Comparison of ENCODE assay signal across 10 cellular contexts in the genomic region with DNA sequence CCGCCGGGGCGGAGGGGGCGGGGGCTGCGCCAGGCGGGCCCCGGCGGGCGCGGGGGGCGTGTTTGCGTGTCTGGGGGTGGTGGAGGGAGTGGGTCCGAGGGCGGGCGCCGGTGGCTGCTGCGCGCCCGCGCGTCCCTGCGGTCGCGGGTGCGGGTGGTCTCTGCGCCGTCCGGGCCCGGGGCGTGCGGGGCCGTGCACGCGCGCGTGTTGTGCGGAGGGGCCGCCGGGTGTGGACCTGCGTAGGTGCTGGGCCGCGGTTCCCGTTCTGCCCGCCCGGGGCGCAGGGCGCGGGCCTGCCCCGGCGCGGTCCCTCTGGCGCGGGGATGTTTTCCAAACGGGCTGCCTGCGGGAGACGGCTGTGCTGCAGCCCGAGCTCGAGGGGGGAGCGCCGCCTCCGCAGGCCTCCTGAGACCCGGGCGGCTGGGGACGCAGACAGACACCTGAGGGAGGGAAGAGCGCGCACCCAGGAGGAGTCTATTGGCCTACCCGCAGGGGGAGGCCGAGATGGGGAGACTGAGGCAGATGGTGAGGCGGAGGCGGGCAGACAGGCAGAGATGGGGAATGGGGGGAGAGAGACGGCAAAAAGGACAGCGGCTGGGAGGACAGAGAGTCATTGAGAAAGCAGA. TPM values are rescaled to one million over a fixed set of nuclear protein-coding genes. Genes with fewer than 3 reads are reported as not detected.
A peak's percentile ranks its signal among the peaks of the same experiment; 100 is the strongest.
DNase-seq lines count a peak whose midpoint lies in the region; ATAC-seq and TF ChIP-seq lines count a peak whose summit lies in the region.
"Had no signal": no experiment of that assay in that cellular context is flagged by ENCODE, and none has a peak within 500 bp of the region (broad histone marks: within the 10 kb centered on the region; RNA-seq: fewer than 3 reads in every experiment).

No MANE protein-coding gene starts in this region.

- H3K4me1 ChIP-seq in Peyer's patch (peaks cover 3 to 17% (median 6%) of the 10 kb centered on the region in 4 donors), mesenchymal stem cell (ENCODE audit: control insufficient read depth, insufficient read depth, low read depth, low read length) (peaks cover 14% of the 10 kb centered on the region), thyroid gland (peaks cover 4 to 9% of the 10 kb centered on the region in 2 donors)

- peaks cover 46% of the 10 kb centered on the region for H3K4me1 Mint-ChIP-seq in dendritic cell treated with granulocyte-macrophage colony-stimulating factor and Interleukin-4, amounts not matched to agents 40 ng/mL and 50 ng/mL, for 4 days (ENCODE audit: low read depth)

- ATAC-seq in HG02798 (IDR thresholded peaks at IDR 0.05; ENCODE audit: poor library complexity, unreplicated experiment) = peak; percentile 29

- H3K4me3 ChIP-seq in Peyer's patch (peak overlapping the region; percentile 44 to 97 (median 80)), mesenchymal stem cell (ENCODE audit: insufficient read depth in 1 of 2, low read depth in 1 of 2, low read length in 2 of 2) (peak overlapping the region; percentile 89 to 90), thyroid gland (replicated peaks in 1 of 3) (peak overlapping the region; percentile 41 to 53 (median 44))

- H3K27me3 ChIP-seq in Peyer's patch (no peaks in the 10 kb centered on the region), mesenchymal stem cell (ENCODE audit: control insufficient read depth in 1 of 2, insufficient read depth in 1 of 2, low read length in 2 of 2) (no peaks in the 10 kb centered on the region), thyroid gland (no peaks in the 10 kb centered on the region)

- no peak overlapping the region for H2BK5ac ChIP-seq in mesenchymal stem cell (ENCODE audit: low read depth, low read length, poor library complexity, severe bottlenecking)

- no peaks in the 10 kb centered on the region for H3K27me3 Mint-ChIP-seq in dendritic cell treated with granulocyte-macrophage colony-stimulating factor and Interleukin-4, amounts not matched to agents 40 ng/mL and 50 ng/mL, for 4 days

- in situ Hi-C loops in ACHN (cut with HindIII; ENCODE audit: low pct_ligation_motif_present, low pct_unique_long_range_greater_than_20kb, low sequenced_read_pairs) = no loop called here

- peak overlapping the region; percentile 84 for H3K4me3 Mint-ChIP-seq in dendritic cell treated with granulocyte-macrophage colony-stimulating factor and Interleukin-4, amounts not matched to agents 40 ng/mL and 50 ng/mL, for 4 days

- H3K18ac ChIP-seq in mesenchymal stem cell (ENCODE audit: low read depth in 1 of 2, low read length in 2 of 2) = peak overlapping the region; percentile 55 to 74

- no peak overlapping the region for H2BK120ac ChIP-seq in mesenchymal stem cell (ENCODE audit: low read depth, low read length)

- peak overlapping the region; percentile 63 to 89 (median 81) for H3K27ac ChIP-seq in Peyer's patch
- no peak overlapping the region for H3K27ac ChIP-seq in mesenchymal stem cell (ENCODE audit: low read length, poor library complexity, severe bottlenecking)
- H3K27ac ChIP-seq in thyroid gland = no peak overlapping the region

- H3K36me3 ChIP-seq in Peyer's patch (peaks cover 0 to 2% (median 0%) of the 10 kb centered on the region in 3 donors), mesenchymal stem cell (ENCODE audit: control insufficient read depth in 1 of 2, insufficient read depth in 2 of 2, low read depth in 1 of 2, low read length in 2 of 2) (peaks cover 5 to 18% of the 10 kb centered on the region in 2 experiments), thyroid gland (no peaks in the 10 kb centered on the region)

- H3K4ac ChIP-seq in mesenchymal stem cell (ENCODE audit: low read depth in 1 of 2, low read length in 2 of 2) = peak overlapping the region; percentile 25 to 30

- no peaks in the 10 kb centered on the region for H3K9me3 Mint-ChIP-seq in dendritic cell treated with granulocyte-macrophage colony-stimulating factor and Interleukin-4, amounts not matched to agents 40 ng/mL and 50 ng/mL, for 4 days

- H3K36me3 Mint-ChIP-seq in dendritic cell treated with granulocyte-macrophage colony-stimulating factor and Interleukin-4, amounts not matched to agents 40 ng/mL and 50 ng/mL, for 4 days (ENCODE audit: low read depth) = peaks cover 27% of the 10 kb centered on the region

- H4K8ac ChIP-seq in mesenchymal stem cell (ENCODE audit: low read length) = peak overlapping the region; percentile 72

- peak overlapping the region; percentile 88 for H3K27ac Mint-ChIP-seq in dendritic cell treated with granulocyte-macrophage colony-stimulating factor and Interleukin-4, amounts not matched to agents 40 ng/mL and 50 ng/mL, for 4 days

- peak overlapping the region; percentile 49 for H2AFZ ChIP-seq in mesenchymal stem cell (ENCODE audit: low read depth, low read length)

- intact Hi-C loops in dendritic cell treated with granulocyte-macrophage colony-stimulating factor and Interleukin-4, amounts not matched to agents 40 ng/mL and 50 ng/mL, for 4 days (cut with micrococcal nuclease) = no loop called here
- intact Hi-C loops in thyroid gland (cut with DNase I) = no loop called here

- H3K4me2 ChIP-seq in mesenchymal stem cell (ENCODE audit: low read length, poor library complexity, severe bottlenecking) = peak overlapping the region; percentile 81

- TF ChIP-seq CTCF in GM12872 (IDR thresholded peaks at IDR 0.05; ENCODE audit: insufficient read depth, low read depth, low read length) (peak; percentile 33; the same call in 2 of the 3 replicates), Peyer's patch (IDR thresholded peaks at IDR 0.05) (peak; percentile 35 to 58 (median 52)), thyroid gland (IDR thresholded peaks at IDR 0.05) (peak in 5 of 6 experiments; percentile 13 to 46 (median 45))

- H3K23ac ChIP-seq in mesenchymal stem cell (ENCODE audit: low read length in 2 of 2) = peak overlapping the region in 1 of 2 experiments; percentile 65

- TF ChIP-seq POLR2A in Peyer's patch (IDR thresholded peaks at IDR 0.05) (no peak), thyroid gland (IDR thresholded peaks at IDR 0.05) (no peak)

- H2BK12ac ChIP-seq in mesenchymal stem cell (ENCODE audit: low read length in 2 of 2) = no peak overlapping the region

- no peak overlapping the region for H2AK5ac ChIP-seq in mesenchymal stem cell (ENCODE audit: low read length, severe bottlenecking)

- H4K91ac ChIP-seq in mesenchymal stem cell (ENCODE audit: low read length) = no peak overlapping the region

- H2BK15ac ChIP-seq in mesenchymal stem cell (ENCODE audit: low read depth, poor library complexity, severe bottlenecking) = peak overlapping the region; percentile 85

- peak overlapping the region in 1 of 2 experiments; percentile 30 for H3K14ac ChIP-seq in mesenchymal stem cell (ENCODE audit: low read length in 2 of 2)

- H3K9me3 ChIP-seq in Peyer's patch = no peaks in the 10 kb centered on the region
- no peaks in the 10 kb centered on the region for H3K9me3 ChIP-seq in mesenchymal stem cell (ENCODE audit: control insufficient read depth, low read length)
- H3K9me3 ChIP-seq in thyroid gland = no peaks in the 10 kb centered on the region

- DNase-seq in ACHN (peak; percentile 37), Peyer's patch (peak; percentile 38 to 67 (median 57)), mesenchymal stem cell (peak; percentile 60), thyroid gland (peak; percentile 27 to 41), inferior parietal cortex (ENCODE audit: extremely low spot score) (no peak)

- 3% methylated on average over 40 of the region's 72 CpGs for WGBS in mesenchymal stem cell
- 5% methylated on average over 15 to 19 of the region's 72 CpGs for WGBS in thyroid gland, 2 donors

- H3K79me1 ChIP-seq in mesenchymal stem cell (replicated peaks; ENCODE audit: low read length, poor library complexity, severe bottlenecking) = peaks cover 6% of the 10 kb centered on the region

- peak overlapping the region; percentile 88 for H3K9ac ChIP-seq in mesenchymal stem cell (ENCODE audit: low read length)

RNA-seq across cellular contexts. Expression of gene PELI3, which starts 0.4 kb away (rescaled TPM):
- total RNA-seq in Peyer's patch (10 to 100 TPM in 2 of 4 donors, 1 to 10 TPM in 2; 5.6 to 11.6 (median 10.0) TPM), thyroid gland (10 to 100 TPM; 11.4 to 21.8 (median 14.7) TPM)
- 5.8 TPM for polyA plus RNA-seq in mesenchymal stem cell (2013, experiment 1 of 2)
- polyA plus RNA-seq in mesenchymal stem cell (2013, experiment 2 of 2) = 5.3 TPM

RNA-seq across cellular contexts. Expression of gene DPP3, which starts 13.1 kb away (rescaled TPM):
- total RNA-seq in Peyer's patch = 10 to 100 TPM; 58.3 to 66.8 (median 63.2) TPM
- 31.7 TPM for polyA plus RNA-seq in mesenchymal stem cell (2013, experiment 1 of 2)
- polyA plus RNA-seq in mesenchymal stem cell (2013, experiment 2 of 2) = 31.0 TPM
- 10 to 100 TPM; 10.9 to 38.7 (median 35.8) TPM for total RNA-seq in thyroid gland

RNA-seq across cellular contexts. Expression of gene MRPL11, which starts 28.5 kb away (rescaled TPM):
- total RNA-seq in Peyer's patch (10 to 100 TPM; 24.7 to 34.9 (median 28.9) TPM), thyroid gland (10 to 100 TPM; 35.5 to 58.3 (median 39.7) TPM)
- polyA plus RNA-seq in mesenchymal stem cell (2013, experiment 1 of 2) = 57.2 TPM
- polyA plus RNA-seq in mesenchymal stem cell (2013, experiment 2 of 2) = 64.5 TPM

RNA-seq across cellular contexts. Expression of gene BBS1, which starts 43.3 kb away (rescaled TPM):
- total RNA-seq in Peyer's patch (100 to 1,000 TPM in 1 of 4 donors, 10 to 100 TPM in 3; 25.6 to 167 (median 73.4) TPM), thyroid gland (100 to 1,000 TPM in 3 of 4 donors, 10 to 100 TPM in 1; 83.2 to 200 (median 165) TPM)
- polyA plus RNA-seq in mesenchymal stem cell (2013, experiment 1 of 2) = 15.5 TPM
- polyA plus RNA-seq in mesenchymal stem cell (2013, experiment 2 of 2) = 15.0 TPM

RNA-seq across cellular contexts. Expression of gene NPAS4, which starts 46.3 kb away (rescaled TPM):
- total RNA-seq in Peyer's patch (not detected), thyroid gland (not detected)
- 0.08 TPM for polyA plus RNA-seq in mesenchymal stem cell (2013, experiment 1 of 2)
- 0.08 TPM for polyA plus RNA-seq in mesenchymal stem cell (2013, experiment 2 of 2)
- total RNA-seq: SK-MEL-5, subcutaneous adipose tissue had no signal

Comparison
In these comparisons a context has a peak if more than half of its experiments do, and no peak if none do; other contexts are left out.
1. H3K27ac ChIP-seq: peak in Peyer's patch (4 of 4); none in mesenchymal stem cell (single experiment) and thyroid gland (0 of 3).
2. Peak in every context shown above with its lines, with median percentiles within 50 percentile points of each other: CTCF ChIP-seq and H3K4me3 ChIP-seq.